Comparison of ENCODE assay signal across 2 cellular contexts in the genomic region with DNA sequence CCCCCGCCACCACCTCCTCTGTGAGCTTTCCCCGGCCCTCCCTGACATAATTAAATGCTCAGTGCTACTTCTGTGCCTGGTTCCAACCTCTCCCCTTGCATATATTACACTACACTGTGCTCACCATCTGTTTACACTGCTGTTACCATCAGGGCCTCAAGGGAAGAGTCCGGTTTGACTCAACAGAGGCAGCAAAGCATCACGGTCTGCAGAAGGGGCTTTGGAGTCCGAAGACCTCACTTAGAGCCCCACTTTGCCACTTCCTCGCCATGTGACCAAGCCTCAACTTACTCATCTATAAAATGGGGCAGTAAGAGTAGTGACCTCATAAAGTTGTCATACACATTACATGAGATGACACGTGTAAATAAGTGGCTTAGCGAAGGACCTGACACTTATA.
TF ChIP-seq lines count a peak whose summit lies in the region.

No MANE protein-coding gene starts in this region.

TF ChIP-seq in HEK293, 187 proteins besides CTCF, POLR2A, EP300 and RAD21 (continued from another document):
- TF ChIP-seq, protein P1, sequence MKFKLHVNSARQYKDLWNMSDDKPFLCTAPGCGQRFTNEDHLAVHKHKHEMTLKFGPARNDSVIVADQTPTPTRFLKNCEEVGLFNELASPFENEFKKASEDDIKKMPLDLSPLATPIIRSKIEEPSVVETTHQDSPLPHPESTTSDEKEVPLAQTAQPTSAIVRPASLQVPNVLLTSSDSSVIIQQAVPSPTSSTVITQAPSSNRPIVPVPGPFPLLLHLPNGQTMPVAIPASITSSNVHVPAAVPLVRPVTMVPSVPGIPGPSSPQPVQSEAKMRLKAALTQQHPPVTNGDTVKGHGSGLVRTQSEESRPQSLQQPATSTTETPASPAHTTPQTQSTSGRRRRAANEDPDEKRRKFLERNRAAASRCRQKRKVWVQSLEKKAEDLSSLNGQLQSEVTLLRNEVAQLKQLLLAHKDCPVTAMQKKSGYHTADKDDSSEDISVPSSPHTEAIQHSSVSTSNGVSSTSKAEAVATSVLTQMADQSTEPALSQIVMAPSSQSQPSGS (tag by site-specific recombination; IDR thresholded peaks at IDR 0.05; ENCODE audit: low read depth): 0 out of 2 replicates have a peak, but pooled peaks have one; percentile 9
- TF ChIP-seq ZNF629 (tag by site-specific recombination; IDR thresholded peaks at IDR 0.05) (peak; percentile 21; the same call in 1 of the 2 replicates), MEIS1 (CRISPR knock-in tag; IDR thresholded peaks at IDR 0.05; ENCODE audit: borderline replicate concordance) (no peak), ZFP69B (tag by site-specific recombination; IDR thresholded peaks at IDR 0.05) (no peak)
- TF ChIP-seq, protein P2, sequence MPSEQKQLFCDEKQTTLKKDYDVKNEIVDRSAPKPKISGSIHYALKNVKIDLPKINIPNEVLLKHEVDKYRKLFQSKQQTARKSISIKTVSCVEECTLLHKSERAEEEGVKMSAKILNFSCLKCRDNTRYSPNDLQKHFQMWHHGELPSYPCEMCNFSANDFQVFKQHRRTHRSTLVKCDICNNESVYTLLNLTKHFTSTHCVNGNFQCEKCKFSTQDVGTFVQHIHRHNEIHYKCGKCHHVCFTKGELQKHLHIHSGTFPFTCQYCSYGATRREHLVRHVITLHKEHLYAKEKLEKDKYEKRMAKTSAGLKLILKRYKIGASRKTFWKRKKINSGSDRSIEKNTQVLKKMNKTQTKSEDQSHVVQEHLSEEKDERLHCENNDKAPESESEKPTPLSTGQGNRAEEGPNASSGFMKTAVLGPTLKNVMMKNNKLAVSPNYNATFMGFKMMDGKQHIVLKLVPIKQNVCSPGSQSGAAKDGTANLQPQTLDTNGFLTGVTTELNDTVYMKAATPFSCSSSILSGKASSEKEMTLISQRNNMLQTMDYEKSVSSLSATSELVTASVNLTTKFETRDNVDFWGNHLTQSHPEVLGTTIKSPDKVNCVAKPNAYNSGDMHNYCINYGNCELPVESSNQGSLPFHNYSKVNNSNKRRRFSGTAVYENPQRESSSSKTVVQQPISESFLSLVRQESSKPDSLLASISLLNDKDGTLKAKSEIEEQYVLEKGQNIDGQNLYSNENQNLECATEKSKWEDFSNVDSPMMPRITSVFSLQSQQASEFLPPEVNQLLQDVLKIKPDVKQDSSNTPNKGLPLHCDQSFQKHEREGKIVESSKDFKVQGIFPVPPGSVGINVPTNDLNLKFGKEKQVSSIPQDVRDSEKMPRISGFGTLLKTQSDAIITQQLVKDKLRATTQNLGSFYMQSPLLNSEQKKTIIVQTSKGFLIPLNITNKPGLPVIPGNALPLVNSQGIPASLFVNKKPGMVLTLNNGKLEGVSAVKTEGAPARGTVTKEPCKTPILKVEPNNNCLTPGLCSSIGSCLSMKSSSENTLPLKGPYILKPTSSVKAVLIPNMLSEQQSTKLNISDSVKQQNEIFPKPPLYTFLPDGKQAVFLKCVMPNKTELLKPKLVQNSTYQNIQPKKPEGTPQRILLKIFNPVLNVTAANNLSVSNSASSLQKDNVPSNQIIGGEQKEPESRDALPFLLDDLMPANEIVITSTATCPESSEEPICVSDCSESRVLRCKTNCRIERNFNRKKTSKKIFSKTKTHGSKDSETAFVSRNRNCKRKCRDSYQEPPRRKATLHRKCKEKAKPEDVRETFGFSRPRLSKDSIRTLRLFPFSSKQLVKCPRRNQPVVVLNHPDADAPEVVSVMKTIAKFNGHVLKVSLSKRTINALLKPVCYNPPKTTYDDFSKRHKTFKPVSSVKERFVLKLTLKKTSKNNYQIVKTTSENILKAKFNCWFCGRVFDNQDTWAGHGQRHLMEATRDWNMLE (tag by site-specific recombination; conservative IDR thresholded peaks at IDR 0.05; ENCODE audit: low read depth): no peak

TF ChIP-seq in H1, 55 proteins besides CTCF, POLR2A, EP300 and RAD21 (continued from another document):
- TF ChIP-seq CTBP2 (IDR thresholded peaks at IDR 0.05; ENCODE audit: borderline replicate concordance, insufficient read depth, insufficient read length, low read length): no peak
- no peak for TF ChIP-seq BACH1 (IDR thresholded peaks at IDR 0.05; ENCODE audit: low read length)
- no peak for TF ChIP-seq NRF1 (IDR thresholded peaks at IDR 0.05; ENCODE audit: low read depth, low read length)
TF ChIP-seq in H1: peak in this region for 0.
